In genomic region chr17:1580979-1581676, GRCh38 we compare ENCODE assay signal across 28 cellular contexts. TPM values are rescaled to one million over a fixed set of nuclear protein-coding genes. Genes with fewer than 3 reads are reported as not detected.
DNase-seq lines count a peak whose midpoint lies in the region; ATAC-seq and TF ChIP-seq lines count a peak whose summit lies in the region.
"Had no signal": no experiment of that assay in that cellular context is flagged by ENCODE, and none has a peak within 500 bp of the region (broad histone marks: within the 10 kb centered on the region; RNA-seq: fewer than 3 reads in every experiment).

No MANE protein-coding gene starts in this region.

- POLR2A ChIA-PET in RWPE1 (lab: Yijun Ruan, JAX; ENCODE audit: low non-redundant PET): no interaction called here

- intact Hi-C loops in CD14-positive monocyte (cut with micrococcal nuclease) (no loop called here), left lung (cut with DNase I) (no loop called here), gastrocnemius medialis (cut with DNase I; ENCODE audit: low total_unique reads) (no loop called here), aorta (cut with DNase I) (no loop called here)

- H3K9me3 Mint-ChIP-seq in CD14-positive monocyte: peaks cover 0 to 5% (median 0%) of the 10 kb centered on the region in 7 donors
- H3K9me3 Mint-ChIP-seq: activated T-cell treated with anti-CD3 and anti-CD28 coated beads, Interleukin-2, amount 50 U/mL, for 24 hours; CD4-positive, alpha-beta T cell; stimulated activated naive CD8-positive, alpha-beta T cell treated with anti-CD3 and anti-CD28 coated beads, Interleukin-15, Interleukin-2, amounts not matched to agents 100 ng/mL and 50 ng/mL, for 24 hours had no signal

- ATAC-seq in left lung (peak; percentile 45), gastrocnemius medialis (no peak), aorta (ENCODE audit: low FRiP score) (no peak), HG03378 (IDR thresholded peaks at IDR 0.05; ENCODE audit: unreplicated experiment) (no peak)
- ATAC-seq: activated CD4-positive, CD25-positive, alpha-beta regulatory T cell treated with anti-CD3 and anti-CD28 coated beads, Interleukin-2, amount 50 U/mL, for 24 hours; foreskin keratinocyte had no signal

- H3K4me1 ChIP-seq in left lung: peaks cover 19 to 80% of the 10 kb centered on the region in 2 donors
- peaks cover 38 to 51% of the 10 kb centered on the region in 2 donors for H3K4me1 ChIP-seq in gastrocnemius medialis
- H3K4me1 ChIP-seq in aorta (ENCODE audit: control insufficient read depth in 1 of 2, insufficient read depth in 2 of 2, low read length in 2 of 2): no peaks in the 10 kb centered on the region

- TF ChIP-seq POLR2A in gastrocnemius medialis (IDR thresholded peaks at IDR 0.05): no peak

- WGBS in aorta, 2 donors: 80 to 83% methylated on average over 19 of the region's 19 CpGs

- H3K36me3 Mint-ChIP-seq in CD14-positive monocyte: peaks cover 68 to 84% of the 10 kb centered on the region in 2 donors

- in situ Hi-C loops in gastrocnemius medialis (cut with MboI; ENCODE audit: low sequenced_read_pairs in 4 of 4): no loop called here

- peak overlapping the region in 4 of 7 donors; percentile 83 to 88 (median 84) for H3K27ac Mint-ChIP-seq in CD14-positive monocyte
- H3K27ac Mint-ChIP-seq: activated T-cell treated with anti-CD3 and anti-CD28 coated beads, Interleukin-2, amount 50 U/mL, for 24 hours; CD4-positive, alpha-beta T cell had no signal

- H3K36me3 ChIP-seq in left lung (peaks cover 0 to 63% of the 10 kb centered on the region in 2 donors), gastrocnemius medialis (peaks cover 0 to 17% of the 10 kb centered on the region in 2 donors), aorta (ENCODE audit: control insufficient read depth in 1 of 2, insufficient read depth in 2 of 2, low read length in 1 of 2) (no peaks in the 10 kb centered on the region)

- H3K27ac ChIP-seq in RWPE1 (peak overlapping the region; percentile 64), left lung (peak overlapping the region; percentile 57 to 70), gastrocnemius medialis (peak overlapping the region; percentile 58 to 97 (median 95)), aorta (ENCODE audit: low read depth in 1 of 2, low read length in 2 of 2) (no peak overlapping the region)
- H3K27ac ChIP-seq: foreskin keratinocyte, hepatocyte had no signal

- peaks cover 54% of the 10 kb centered on the region for H3K4me1 Mint-ChIP-seq in CD14-positive monocyte

- H3K4me3 Mint-ChIP-seq in CD14-positive monocyte: no peak overlapping the region
- H3K4me3 Mint-ChIP-seq: activated T-cell treated with anti-CD3 and anti-CD28 coated beads, Interleukin-2, amount 50 U/mL, for 24 hours; CD4-positive, alpha-beta T cell; stimulated activated naive CD8-positive, alpha-beta T cell treated with anti-CD3 and anti-CD28 coated beads, Interleukin-15, Interleukin-2, amounts not matched to agents 100 ng/mL and 50 ng/mL, for 24 hours had no signal

- H3K9me3 ChIP-seq in left lung: no peaks in the 10 kb centered on the region
- no peaks in the 10 kb centered on the region for H3K9me3 ChIP-seq in gastrocnemius medialis
- no peaks in the 10 kb centered on the region for H3K9me3 ChIP-seq in aorta (ENCODE audit: control insufficient read depth, low read length)
- H3K9me3 ChIP-seq: spleen, tibial nerve had no signal

- TF ChIP-seq CTCF in CD14-positive monocyte (IDR thresholded peaks at IDR 0.05): no peak
- no peak for TF ChIP-seq CTCF in RWPE1 (conservative IDR thresholded peaks at IDR 0.05; ENCODE audit: low read depth)
- TF ChIP-seq CTCF in left lung (IDR thresholded peaks at IDR 0.05): no peak
- TF ChIP-seq CTCF in gastrocnemius medialis (IDR thresholded peaks at IDR 0.05 in 4 of 5, conservative IDR thresholded peaks at IDR 0.05 in 1 of 5): no peak

- CTCF ChIA-PET in RWPE1 (lab: Yijun Ruan, JAX): interaction anchor here (0.6 kb wide), 1 partner anchor 139 kb away, joined by 3 read pairs; no protein-coding TSS in a partner anchor

- H3K4me3 ChIP-seq in left lung (no peak overlapping the region), gastrocnemius medialis (no peak overlapping the region), aorta (ENCODE audit: low read length in 2 of 2) (no peak overlapping the region)
- H3K4me3 ChIP-seq: hepatocyte, spleen, tibial nerve had no signal

- DNase-seq in CD14-positive monocyte (ENCODE audit: low spot score) (no peak), RWPE1 (ENCODE audit: low spot score) (no peak), left lung (peak in 1 of 2 donors; percentile 63), gastrocnemius medialis (no peak), aorta (no peak), hippocampal formation (lab: John Stamatoyannopoulos, UW) (no peak), activated gamma-delta T cell (lab: John Stamatoyannopoulos, UW) (no peak)
- DNase-seq: activated naive CD4-positive, alpha-beta T cell treated with Interleukin-2 at 50 U/mL for 16 hours; activated T-cell treated with anti-CD3 and anti-CD28 coated beads, Interleukin-2, amount 50 U/mL, for 24 hours; CD4-positive, alpha-beta T cell; DMS153; erythroblast; foreskin keratinocyte; GF-D8; H7; KBM-7; mammary epithelial cell; MV-4-11; NCI-H1694 treated with DMSO at 0.1 percent for 48 hours; occipital lobe; SIG-M5; spleen; stimulated activated CD4-positive, alpha-beta T cell treated with anti-CD3 and anti-CD28 coated beads, Interleukin-4, amount 100 ng/mL, for 4 hours had no signal

- peaks cover 0 to 10% (median 4%) of the 10 kb centered on the region in 3 donors for H3K27me3 Mint-ChIP-seq in CD14-positive monocyte (ENCODE audit: low read depth in 3 of 3)
- H3K27me3 Mint-ChIP-seq: activated T-cell treated with anti-CD3 and anti-CD28 coated beads, Interleukin-2, amount 50 U/mL, for 24 hours; CD4-positive, alpha-beta T cell; stimulated activated naive CD8-positive, alpha-beta T cell treated with anti-CD3 and anti-CD28 coated beads, Interleukin-15, Interleukin-2, amounts not matched to agents 100 ng/mL and 50 ng/mL, for 24 hours had no signal

- H3K27me3 ChIP-seq in left lung (no peaks in the 10 kb centered on the region), gastrocnemius medialis (no peaks in the 10 kb centered on the region), aorta (ENCODE audit: control insufficient read depth in 1 of 2, insufficient read depth in 2 of 2, low read length in 1 of 2) (no peaks in the 10 kb centered on the region)
- H3K27me3 ChIP-seq: foreskin keratinocyte, hepatocyte, spleen, tibial nerve had no signal

RNA-seq across cellular contexts. Expression of gene PITPNA, which starts 18.5 kb away (rescaled TPM):
- 10 to 100 TPM; 43.5 to 45.0 TPM for polyA plus RNA-seq in CD14-positive monocyte
- total RNA-seq in left lung: 10 to 100 TPM; 64.1 to 96.8 TPM
- 10 to 100 TPM in 3 of 4 donors, 1 to 10 TPM in 1; 9.4 to 24.3 (median 19.6) TPM for total RNA-seq in gastrocnemius medialis
- total RNA-seq in aorta: 10 to 100 TPM; 56.5 to 59.8 TPM
- polyA plus RNA-seq in aorta: 10 to 100 TPM; 27.2 to 32.2 TPM

RNA-seq across cellular contexts. Expression of gene SLC43A2, which starts 47.5 kb away (rescaled TPM):
- 100 to 1,000 TPM; 115 to 151 TPM for polyA plus RNA-seq in CD14-positive monocyte
- total RNA-seq in left lung: 10 to 100 TPM; 53.1 to 87.9 TPM
- total RNA-seq in gastrocnemius medialis: 10 to 100 TPM; 26.9 to 96.9 (median 55.2) TPM
- total RNA-seq in aorta: 10 to 100 TPM; 11.1 to 25.0 TPM
- polyA plus RNA-seq in aorta: 1 to 10 TPM; 2.1 to 8.1 TPM

Comparison
In these comparisons a context has a peak if more than half of its experiments do, and no peak if none do; other contexts are left out.
1. H3K27ac ChIP-seq: peak in RWPE1 (single experiment), left lung (2 of 2) and gastrocnemius medialis (4 of 4); none in aorta (0 of 2).